1 cellular context compared by ENCODE assay signal in genomic region chr19:48635966-48636858, GRCh38.
A peak's percentile ranks its signal among the peaks of the same experiment; 100 is the strongest.
TF ChIP-seq lines count a peak whose summit lies in the region.

No MANE protein-coding gene starts in this region.

TF ChIP-seq in HEK293, 187 proteins besides CTCF, POLR2A, EP300 and RAD21 (continued from another document and continues in another):
- TF ChIP-seq PRDM10 (tag by site-specific recombination; IDR thresholded peaks at IDR 0.05) (peak; percentile 83), YY2 (tag by site-specific recombination; IDR thresholded peaks at IDR 0.05) (0 out of 2 replicates have a peak, but pooled peaks have one; percentile 15), SP3 (tag by site-specific recombination; IDR thresholded peaks at IDR 0.05) (peak; percentile 20), GLIS2 (tag by site-specific recombination; IDR thresholded peaks at IDR 0.05) (peak; percentile 66), ZNF26 (tag by site-specific recombination; IDR thresholded peaks at IDR 0.05) (no peak), PATZ1 (tag by site-specific recombination; IDR thresholded peaks at IDR 0.05) (peak; percentile 78), ZNF555 (tag by site-specific recombination; conservative IDR thresholded peaks at IDR 0.05) (no peak), ZNF175 (tag by site-specific recombination; IDR thresholded peaks at IDR 0.05) (no peak), KLF8 (tag by site-specific recombination; IDR thresholded peaks at IDR 0.05) (peak; percentile 78; the same call in 1 of the 2 replicates), ZNF600 (tag by site-specific recombination; IDR thresholded peaks at IDR 0.05) (peak; percentile 36; the same call in 1 of the 2 replicates), ZBTB26 (tag by site-specific recombination; optimal IDR thresholded peaks at IDR 0.05) (peak; percentile 39), ZBTB10 (tag by site-specific recombination; IDR thresholded peaks at IDR 0.05) (peak; percentile 67), ZBTB11 (tag by site-specific recombination; conservative IDR thresholded peaks at IDR 0.05; ENCODE audit: low read depth) (peak; percentile 45), ZNF24 (tag by site-specific recombination; IDR thresholded peaks at IDR 0.05) (no peak), ZNF335 (tag by site-specific recombination; conservative IDR thresholded peaks at IDR 0.05) (peak; percentile 31; the same call in 1 of the 2 replicates), ZBTB17 (tag by site-specific recombination; IDR thresholded peaks at IDR 0.05) (peak; percentile 63; the same call in 1 of the 2 replicates), GLIS1 (tag by site-specific recombination; IDR thresholded peaks at IDR 0.05) (peak; percentile 86), ZNF629 (tag by site-specific recombination; IDR thresholded peaks at IDR 0.05) (no peak), ZBTB20 (tag by site-specific recombination; IDR thresholded peaks at IDR 0.05) (0 out of 2 replicates have a peak, but pooled peaks have one; percentile 41), OVOL3 (tag by site-specific recombination; IDR thresholded peaks at IDR 0.05) (no peak), ZBTB8A (tag by site-specific recombination; IDR thresholded peaks at IDR 0.05) (peak; percentile 58; the same call in 1 of the 2 replicates), PRDM2 (tag by site-specific recombination; IDR thresholded peaks at IDR 0.05; ENCODE audit: borderline replicate concordance) (no peak), ZNF449 (tag by site-specific recombination; IDR thresholded peaks at IDR 0.05) (no peak), SP2 (tag by site-specific recombination; IDR thresholded peaks at IDR 0.05) (peak; percentile 22; the same call in 1 of the 2 replicates), ZNF146 (tag by site-specific recombination; IDR thresholded peaks at IDR 0.05) (no peak), ZBTB49 (tag by site-specific recombination; IDR thresholded peaks at IDR 0.05; ENCODE audit: low read depth) (no peak), ZNF660 (tag by site-specific recombination; IDR thresholded peaks at IDR 0.05) (no peak)
